7 cellular contexts compared by ENCODE assay signal in genomic region chr5:141507387-141508091, GRCh38. TPM values are rescaled to one million over a fixed set of nuclear protein-coding genes. Genes with fewer than 3 reads are reported as not detected.
A peak's percentile ranks its signal among the peaks of the same experiment; 100 is the strongest.
DNase-seq lines count a peak whose midpoint lies in the region; ATAC-seq and TF ChIP-seq lines count a peak whose summit lies in the region.

No MANE protein-coding gene starts in this region.

- H3K4me1 Mint-ChIP-seq in brain: peaks cover 80% of the 10 kb centered on the region
- peaks cover 74% of the 10 kb centered on the region for H3K4me1 Mint-ChIP-seq in nephron
- peaks cover 11% of the 10 kb centered on the region for H3K4me1 Mint-ChIP-seq in CD8-positive, alpha-beta T cell (ENCODE audit: low read depth)

- H3K9me3 Mint-ChIP-seq in brain: no peaks in the 10 kb centered on the region
- no peaks in the 10 kb centered on the region for H3K9me3 Mint-ChIP-seq in nephron
- no peaks in the 10 kb centered on the region for H3K9me3 Mint-ChIP-seq in CD8-positive, alpha-beta T cell

- H3K27ac ChIP-seq in CD8-positive, alpha-beta T cell (ENCODE audit: low read depth, low read length): no peak overlapping the region

- TF ChIP-seq CTCF in brain (conservative IDR thresholded peaks at IDR 0.05) (no peak), nephron (IDR thresholded peaks at IDR 0.05; ENCODE audit: unreplicated experiment in 3 of 3) (no peak)
- no peak for TF ChIP-seq CTCF in CD8-positive, alpha-beta T cell (IDR thresholded peaks at IDR 0.05)

- no peaks in the 10 kb centered on the region for H3K27me3 ChIP-seq in CD8-positive, alpha-beta T cell (ENCODE audit: insufficient read depth, low read length)

- H3K27me3 Mint-ChIP-seq in brain (no peaks in the 10 kb centered on the region), nephron (ENCODE audit: low read depth) (no peaks in the 10 kb centered on the region)
- H3K27me3 Mint-ChIP-seq in CD8-positive, alpha-beta T cell (ENCODE audit: low read depth): no peaks in the 10 kb centered on the region

- ATAC-seq in GM19351 (IDR thresholded peaks at IDR 0.05; ENCODE audit: unreplicated experiment): peak; percentile 33
- peak; percentile 30 for ATAC-seq in HG03175 (IDR thresholded peaks at IDR 0.05; ENCODE audit: unreplicated experiment)
- no peak for ATAC-seq in CD8-positive, alpha-beta T cell

- H3K4me1 ChIP-seq in CD8-positive, alpha-beta T cell (ENCODE audit: insufficient read depth, low read length): peaks cover 5% of the 10 kb centered on the region

- POLR2A ChIA-PET in CD8-positive, alpha-beta T cell (lab: Charles Lee): interaction anchor here (1.2 kb wide), 1 partner anchor 16 kb away, joined by 3 read pairs; no protein-coding TSS in a partner anchor

- intact Hi-C loops in CD8-positive, alpha-beta T cell (cut with DNase I, micrococcal nuclease): no loop called here

- H3K4me3 ChIP-seq in CD8-positive, alpha-beta T cell (ENCODE audit: low read depth, low read length): no peak overlapping the region

- H3K27ac Mint-ChIP-seq in brain: peak overlapping the region; percentile 95 to 100 (median 99)
- H3K27ac Mint-ChIP-seq in nephron: peak overlapping the region; percentile 99 to 100 (median 99)
- H3K27ac Mint-ChIP-seq in CD8-positive, alpha-beta T cell: no peak overlapping the region

- TF ChIP-seq POLR2A in erythroblast (IDR thresholded peaks at IDR 0.05; ENCODE audit: low read length): no peak

- no peak for DNase-seq in erythroblast (lab: John Stamatoyannopoulos, UW)
- no peak for DNase-seq in CD8-positive, alpha-beta T cell
- no peak for DNase-seq in activated CD4-positive, alpha-beta T cell treated with anti-CD3 and anti-CD28 coated beads for 48 hours

- CTCF ChIA-PET in CD8-positive, alpha-beta T cell (lab: Charles Lee): interaction anchor here (0.9 to 1.2 kb wide), 3 partner anchors 17 to 188 kb away, joined by 3 to 4 read pairs (median 3); partner anchors contain the start of gene PCDHGA10

- H3K36me3 Mint-ChIP-seq in brain: peaks cover 69% of the 10 kb centered on the region
- H3K36me3 Mint-ChIP-seq in nephron (ENCODE audit: low read depth): peaks cover 50% of the 10 kb centered on the region
- H3K36me3 Mint-ChIP-seq in CD8-positive, alpha-beta T cell: no peaks in the 10 kb centered on the region

- H3K4me3 Mint-ChIP-seq in brain (peak overlapping the region; percentile 47 to 84 (median 77)), nephron (peak overlapping the region; percentile 67 to 79 (median 74))
- no peak overlapping the region for H3K4me3 Mint-ChIP-seq in CD8-positive, alpha-beta T cell

- H3K9me3 ChIP-seq in CD8-positive, alpha-beta T cell (ENCODE audit: low read length): no peaks in the 10 kb centered on the region

- H3K36me3 ChIP-seq in CD8-positive, alpha-beta T cell (ENCODE audit: insufficient read depth, low read length): no peaks in the 10 kb centered on the region

RNA-seq across cellular contexts. Expression of gene PCDHGC5, which starts 18.7 kb away (rescaled TPM):
- 4.3 TPM for polyA plus RNA-seq in brain (ENCODE audit: insufficient read depth, low read depth, low replicate concordance)
- total RNA-seq in CD8-positive, alpha-beta T cell: not detected

RNA-seq across cellular contexts. Expression of gene PCDHGC4, which starts 22.7 kb away (rescaled TPM):
- polyA plus RNA-seq in brain (ENCODE audit: insufficient read depth, low read depth, low replicate concordance): 31.8 TPM
- total RNA-seq in CD8-positive, alpha-beta T cell: not detected

RNA-seq across cellular contexts. Expression of gene PCDHGC3, which starts 31.8 kb away (rescaled TPM):
- 246 TPM for polyA plus RNA-seq in brain (ENCODE audit: insufficient read depth, low read depth, low replicate concordance)
- total RNA-seq in CD8-positive, alpha-beta T cell: not detected
